In the genomic region with DNA sequence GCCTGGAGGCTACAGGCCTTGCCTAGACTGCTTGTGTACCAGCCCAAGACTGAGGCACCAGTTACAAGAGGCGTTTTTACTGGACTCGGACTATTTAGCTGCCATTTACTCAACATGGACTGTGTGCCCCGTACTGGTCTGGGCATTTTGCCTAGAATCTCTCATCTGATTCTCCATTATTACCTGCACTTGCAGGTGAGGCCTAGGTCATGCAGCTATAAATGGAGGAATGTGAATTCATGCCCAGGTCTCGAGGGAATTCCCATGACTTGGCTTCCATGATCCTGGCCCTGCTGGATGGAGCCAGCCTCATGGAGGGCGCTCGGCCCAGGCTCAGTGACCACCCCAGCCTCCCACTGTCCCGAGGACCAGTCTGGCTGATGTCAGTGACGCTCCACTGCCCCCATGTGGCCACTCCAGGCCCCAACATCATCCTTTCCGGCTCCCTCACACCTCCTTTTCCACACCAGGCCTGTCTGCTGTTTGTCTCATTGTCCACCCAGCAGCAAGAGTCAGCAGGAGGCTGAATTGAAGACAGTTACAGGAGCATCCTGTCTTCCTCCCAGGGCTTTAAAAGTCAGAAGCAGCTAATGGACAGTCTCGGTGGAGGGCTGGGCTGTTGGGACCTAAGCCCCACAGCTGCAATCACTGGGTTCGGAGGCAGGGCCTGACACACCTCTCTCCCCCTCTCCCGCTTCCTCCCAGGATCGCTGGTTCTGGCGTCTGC, we compare ENCODE assay signal across 1 cellular context.
TF ChIP-seq lines count a peak whose summit lies in the region.

No MANE protein-coding gene starts in this region.

TF ChIP-seq in HepG2, 621 proteins besides CTCF, POLR2A, EP300 and RAD21 (continued from another document and continues in another):
- TF ChIP-seq, protein P1, sequence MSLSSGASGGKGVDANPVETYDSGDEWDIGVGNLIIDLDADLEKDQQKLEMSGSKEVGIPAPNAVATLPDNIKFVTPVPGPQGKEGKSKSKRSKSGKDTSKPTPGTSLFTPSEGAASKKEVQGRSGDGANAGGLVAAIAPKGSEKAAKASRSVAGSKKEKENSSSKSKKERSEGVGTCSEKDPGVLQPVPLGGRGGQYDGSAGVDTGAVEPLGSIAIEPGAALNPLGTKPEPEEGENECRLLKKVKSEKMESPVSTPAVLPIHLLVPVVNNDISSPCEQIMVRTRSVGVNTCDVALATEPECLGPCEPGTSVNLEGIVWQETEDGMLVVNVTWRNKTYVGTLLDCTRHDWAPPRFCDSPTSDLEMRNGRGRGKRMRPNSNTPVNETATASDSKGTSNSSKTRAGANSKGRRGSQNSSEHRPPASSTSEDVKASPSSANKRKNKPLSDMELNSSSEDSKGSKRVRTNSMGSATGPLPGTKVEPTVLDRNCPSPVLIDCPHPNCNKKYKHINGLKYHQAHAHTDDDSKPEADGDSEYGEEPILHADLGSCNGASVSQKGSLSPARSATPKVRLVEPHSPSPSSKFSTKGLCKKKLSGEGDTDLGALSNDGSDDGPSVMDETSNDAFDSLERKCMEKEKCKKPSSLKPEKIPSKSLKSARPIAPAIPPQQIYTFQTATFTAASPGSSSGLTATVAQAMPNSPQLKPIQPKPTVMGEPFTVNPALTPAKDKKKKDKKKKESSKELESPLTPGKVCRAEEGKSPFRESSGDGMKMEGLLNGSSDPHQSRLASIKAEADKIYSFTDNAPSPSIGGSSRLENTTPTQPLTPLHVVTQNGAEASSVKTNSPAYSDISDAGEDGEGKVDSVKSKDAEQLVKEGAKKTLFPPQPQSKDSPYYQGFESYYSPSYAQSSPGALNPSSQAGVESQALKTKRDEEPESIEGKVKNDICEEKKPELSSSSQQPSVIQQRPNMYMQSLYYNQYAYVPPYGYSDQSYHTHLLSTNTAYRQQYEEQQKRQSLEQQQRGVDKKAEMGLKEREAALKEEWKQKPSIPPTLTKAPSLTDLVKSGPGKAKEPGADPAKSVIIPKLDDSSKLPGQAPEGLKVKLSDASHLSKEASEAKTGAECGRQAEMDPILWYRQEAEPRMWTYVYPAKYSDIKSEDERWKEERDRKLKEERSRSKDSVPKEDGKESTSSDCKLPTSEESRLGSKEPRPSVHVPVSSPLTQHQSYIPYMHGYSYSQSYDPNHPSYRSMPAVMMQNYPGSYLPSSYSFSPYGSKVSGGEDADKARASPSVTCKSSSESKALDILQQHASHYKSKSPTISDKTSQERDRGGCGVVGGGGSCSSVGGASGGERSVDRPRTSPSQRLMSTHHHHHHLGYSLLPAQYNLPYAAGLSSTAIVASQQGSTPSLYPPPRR (CRISPR knock-in tag; IDR thresholded peaks at IDR 0.05; ENCODE audit: borderline replicate concordance): peak; percentile 30; the same call in 1 of the 2 replicates
- TF ChIP-seq, protein P2, sequence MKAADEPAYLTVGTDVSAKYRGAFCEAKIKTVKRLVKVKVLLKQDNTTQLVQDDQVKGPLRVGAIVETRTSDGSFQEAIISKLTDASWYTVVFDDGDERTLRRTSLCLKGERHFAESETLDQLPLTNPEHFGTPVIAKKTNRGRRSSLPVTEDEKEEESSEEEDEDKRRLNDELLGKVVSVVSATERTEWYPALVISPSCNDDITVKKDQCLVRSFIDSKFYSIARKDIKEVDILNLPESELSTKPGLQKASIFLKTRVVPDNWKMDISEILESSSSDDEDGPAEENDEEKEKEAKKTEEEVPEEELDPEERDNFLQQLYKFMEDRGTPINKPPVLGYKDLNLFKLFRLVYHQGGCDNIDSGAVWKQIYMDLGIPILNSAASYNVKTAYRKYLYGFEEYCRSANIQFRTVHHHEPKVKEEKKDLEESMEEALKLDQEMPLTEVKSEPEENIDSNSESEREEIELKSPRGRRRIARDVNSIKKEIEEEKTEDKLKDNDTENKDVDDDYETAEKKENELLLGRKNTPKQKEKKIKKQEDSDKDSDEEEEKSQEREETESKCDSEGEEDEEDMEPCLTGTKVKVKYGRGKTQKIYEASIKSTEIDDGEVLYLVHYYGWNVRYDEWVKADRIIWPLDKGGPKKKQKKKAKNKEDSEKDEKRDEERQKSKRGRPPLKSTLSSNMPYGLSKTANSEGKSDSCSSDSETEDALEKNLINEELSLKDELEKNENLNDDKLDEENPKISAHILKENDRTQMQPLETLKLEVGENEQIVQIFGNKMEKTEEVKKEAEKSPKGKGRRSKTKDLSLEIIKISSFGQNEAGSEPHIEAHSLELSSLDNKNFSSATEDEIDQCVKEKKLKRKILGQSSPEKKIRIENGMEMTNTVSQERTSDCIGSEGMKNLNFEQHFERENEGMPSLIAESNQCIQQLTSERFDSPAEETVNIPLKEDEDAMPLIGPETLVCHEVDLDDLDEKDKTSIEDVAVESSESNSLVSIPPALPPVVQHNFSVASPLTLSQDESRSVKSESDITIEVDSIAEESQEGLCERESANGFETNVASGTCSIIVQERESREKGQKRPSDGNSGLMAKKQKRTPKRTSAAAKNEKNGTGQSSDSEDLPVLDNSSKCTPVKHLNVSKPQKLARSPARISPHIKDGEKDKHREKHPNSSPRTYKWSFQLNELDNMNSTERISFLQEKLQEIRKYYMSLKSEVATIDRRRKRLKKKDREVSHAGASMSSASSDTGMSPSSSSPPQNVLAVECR (CRISPR knock-in tag; IDR thresholded peaks at IDR 0.05; ENCODE audit: borderline replicate concordance): peak; percentile 58; the same call in 1 of the 2 replicates
- TF ChIP-seq, protein P3, sequence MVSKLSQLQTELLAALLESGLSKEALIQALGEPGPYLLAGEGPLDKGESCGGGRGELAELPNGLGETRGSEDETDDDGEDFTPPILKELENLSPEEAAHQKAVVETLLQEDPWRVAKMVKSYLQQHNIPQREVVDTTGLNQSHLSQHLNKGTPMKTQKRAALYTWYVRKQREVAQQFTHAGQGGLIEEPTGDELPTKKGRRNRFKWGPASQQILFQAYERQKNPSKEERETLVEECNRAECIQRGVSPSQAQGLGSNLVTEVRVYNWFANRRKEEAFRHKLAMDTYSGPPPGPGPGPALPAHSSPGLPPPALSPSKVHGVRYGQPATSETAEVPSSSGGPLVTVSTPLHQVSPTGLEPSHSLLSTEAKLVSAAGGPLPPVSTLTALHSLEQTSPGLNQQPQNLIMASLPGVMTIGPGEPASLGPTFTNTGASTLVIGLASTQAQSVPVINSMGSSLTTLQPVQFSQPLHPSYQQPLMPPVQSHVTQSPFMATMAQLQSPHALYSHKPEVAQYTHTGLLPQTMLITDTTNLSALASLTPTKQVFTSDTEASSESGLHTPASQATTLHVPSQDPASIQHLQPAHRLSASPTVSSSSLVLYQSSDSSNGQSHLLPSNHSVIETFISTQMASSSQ (IDR thresholded peaks at IDR 0.05; ENCODE audit: low read depth): no peak
- TF ChIP-seq, protein P3 (CRISPR knock-in tag; IDR thresholded peaks at IDR 0.05; ENCODE audit: borderline replicate concordance): no peak; the same call in 1 of the 2 replicates
- TF ChIP-seq, protein P4, sequence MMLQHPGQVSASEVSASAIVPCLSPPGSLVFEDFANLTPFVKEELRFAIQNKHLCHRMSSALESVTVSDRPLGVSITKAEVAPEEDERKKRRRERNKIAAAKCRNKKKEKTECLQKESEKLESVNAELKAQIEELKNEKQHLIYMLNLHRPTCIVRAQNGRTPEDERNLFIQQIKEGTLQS (CRISPR knock-in tag; IDR thresholded peaks at IDR 0.05): peak; percentile 16; the same call in 1 of the 2 replicates
- TF ChIP-seq, protein P5, sequence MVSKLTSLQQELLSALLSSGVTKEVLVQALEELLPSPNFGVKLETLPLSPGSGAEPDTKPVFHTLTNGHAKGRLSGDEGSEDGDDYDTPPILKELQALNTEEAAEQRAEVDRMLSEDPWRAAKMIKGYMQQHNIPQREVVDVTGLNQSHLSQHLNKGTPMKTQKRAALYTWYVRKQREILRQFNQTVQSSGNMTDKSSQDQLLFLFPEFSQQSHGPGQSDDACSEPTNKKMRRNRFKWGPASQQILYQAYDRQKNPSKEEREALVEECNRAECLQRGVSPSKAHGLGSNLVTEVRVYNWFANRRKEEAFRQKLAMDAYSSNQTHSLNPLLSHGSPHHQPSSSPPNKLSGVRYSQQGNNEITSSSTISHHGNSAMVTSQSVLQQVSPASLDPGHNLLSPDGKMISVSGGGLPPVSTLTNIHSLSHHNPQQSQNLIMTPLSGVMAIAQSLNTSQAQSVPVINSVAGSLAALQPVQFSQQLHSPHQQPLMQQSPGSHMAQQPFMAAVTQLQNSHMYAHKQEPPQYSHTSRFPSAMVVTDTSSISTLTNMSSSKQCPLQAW (CRISPR knock-in tag; IDR thresholded peaks at IDR 0.05): peak; percentile 88
- TF ChIP-seq, protein P6, sequence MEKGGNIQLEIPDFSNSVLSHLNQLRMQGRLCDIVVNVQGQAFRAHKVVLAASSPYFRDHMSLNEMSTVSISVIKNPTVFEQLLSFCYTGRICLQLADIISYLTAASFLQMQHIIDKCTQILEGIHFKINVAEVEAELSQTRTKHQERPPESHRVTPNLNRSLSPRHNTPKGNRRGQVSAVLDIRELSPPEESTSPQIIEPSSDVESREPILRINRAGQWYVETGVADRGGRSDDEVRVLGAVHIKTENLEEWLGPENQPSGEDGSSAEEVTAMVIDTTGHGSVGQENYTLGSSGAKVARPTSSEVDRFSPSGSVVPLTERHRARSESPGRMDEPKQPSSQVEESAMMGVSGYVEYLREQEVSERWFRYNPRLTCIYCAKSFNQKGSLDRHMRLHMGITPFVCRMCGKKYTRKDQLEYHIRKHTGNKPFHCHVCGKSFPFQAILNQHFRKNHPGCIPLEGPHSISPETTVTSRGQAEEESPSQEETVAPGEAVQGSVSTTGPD (CRISPR knock-in tag; IDR thresholded peaks at IDR 0.05): no peak
- TF ChIP-seq SATB2 (CRISPR knock-in tag; IDR thresholded peaks at IDR 0.05) (no peak), ARNT2 (CRISPR knock-in tag; IDR thresholded peaks at IDR 0.05; ENCODE audit: low read depth) (no peak), CBX5 (CRISPR knock-in tag; IDR thresholded peaks at IDR 0.05; ENCODE audit: borderline replicate concordance) (peak; percentile 59; the same call in 1 of the 2 replicates), CCAR2 (optimal IDR thresholded peaks at IDR 0.05; ENCODE audit: low read depth, low read length) (peak; percentile 57), ZSCAN21 (CRISPR knock-in tag; IDR thresholded peaks at IDR 0.05; ENCODE audit: borderline replicate concordance) (peak; percentile 67; the same call in 1 of the 2 replicates), ZNF75D (CRISPR knock-in tag; IDR thresholded peaks at IDR 0.05; ENCODE audit: borderline replicate concordance) (0 out of 2 replicates have a peak, but pooled peaks have one; percentile 25), MIER3 (CRISPR knock-in tag; IDR thresholded peaks at IDR 0.05; ENCODE audit: borderline replicate concordance) (0 out of 2 replicates have a peak, but pooled peaks have one; percentile 40), FOSL1 (CRISPR knock-in tag; IDR thresholded peaks at IDR 0.05; ENCODE audit: borderline replicate concordance) (no peak), FOXA1 (IDR thresholded peaks at IDR 0.05) (no peak), FOXA1 (CRISPR knock-in tag; IDR thresholded peaks at IDR 0.05) (no peak), NR2F6 (IDR thresholded peaks at IDR 0.05) (no peak), NR2F6 (CRISPR knock-in tag; IDR thresholded peaks at IDR 0.05) (no peak; the same call in 1 of the 2 replicates), PHB2 (IDR thresholded peaks at IDR 0.05; ENCODE audit: partially characterized antibody) (no peak), ZNF441 (CRISPR knock-in tag; IDR thresholded peaks at IDR 0.05; ENCODE audit: borderline replicate concordance) (0 out of 2 replicates have a peak, but pooled peaks have one; percentile 30)
- TF ChIP-seq, protein P7, sequence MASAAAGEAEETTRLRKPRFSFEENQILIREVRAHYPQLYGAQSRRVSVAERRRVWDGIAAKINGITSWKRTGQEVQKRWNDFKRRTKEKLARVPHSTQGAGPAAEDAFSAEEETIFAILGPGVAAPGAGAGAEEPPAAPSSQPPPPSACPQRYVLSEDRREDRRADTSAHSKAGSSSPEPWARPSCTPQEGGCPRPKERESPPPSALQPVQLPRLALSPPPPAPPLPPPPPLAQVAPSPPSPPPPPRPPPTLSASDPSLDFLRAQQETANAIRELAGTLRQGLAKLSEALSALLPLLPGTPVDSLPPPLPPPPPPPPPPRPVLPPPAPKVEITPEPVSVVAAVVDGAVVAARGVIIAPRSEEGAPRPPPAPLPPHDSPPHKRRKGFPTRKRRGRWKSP (CRISPR knock-in tag; IDR thresholded peaks at IDR 0.05): no peak; the same call in 1 of the 2 replicates
- TF ChIP-seq, protein P8, sequence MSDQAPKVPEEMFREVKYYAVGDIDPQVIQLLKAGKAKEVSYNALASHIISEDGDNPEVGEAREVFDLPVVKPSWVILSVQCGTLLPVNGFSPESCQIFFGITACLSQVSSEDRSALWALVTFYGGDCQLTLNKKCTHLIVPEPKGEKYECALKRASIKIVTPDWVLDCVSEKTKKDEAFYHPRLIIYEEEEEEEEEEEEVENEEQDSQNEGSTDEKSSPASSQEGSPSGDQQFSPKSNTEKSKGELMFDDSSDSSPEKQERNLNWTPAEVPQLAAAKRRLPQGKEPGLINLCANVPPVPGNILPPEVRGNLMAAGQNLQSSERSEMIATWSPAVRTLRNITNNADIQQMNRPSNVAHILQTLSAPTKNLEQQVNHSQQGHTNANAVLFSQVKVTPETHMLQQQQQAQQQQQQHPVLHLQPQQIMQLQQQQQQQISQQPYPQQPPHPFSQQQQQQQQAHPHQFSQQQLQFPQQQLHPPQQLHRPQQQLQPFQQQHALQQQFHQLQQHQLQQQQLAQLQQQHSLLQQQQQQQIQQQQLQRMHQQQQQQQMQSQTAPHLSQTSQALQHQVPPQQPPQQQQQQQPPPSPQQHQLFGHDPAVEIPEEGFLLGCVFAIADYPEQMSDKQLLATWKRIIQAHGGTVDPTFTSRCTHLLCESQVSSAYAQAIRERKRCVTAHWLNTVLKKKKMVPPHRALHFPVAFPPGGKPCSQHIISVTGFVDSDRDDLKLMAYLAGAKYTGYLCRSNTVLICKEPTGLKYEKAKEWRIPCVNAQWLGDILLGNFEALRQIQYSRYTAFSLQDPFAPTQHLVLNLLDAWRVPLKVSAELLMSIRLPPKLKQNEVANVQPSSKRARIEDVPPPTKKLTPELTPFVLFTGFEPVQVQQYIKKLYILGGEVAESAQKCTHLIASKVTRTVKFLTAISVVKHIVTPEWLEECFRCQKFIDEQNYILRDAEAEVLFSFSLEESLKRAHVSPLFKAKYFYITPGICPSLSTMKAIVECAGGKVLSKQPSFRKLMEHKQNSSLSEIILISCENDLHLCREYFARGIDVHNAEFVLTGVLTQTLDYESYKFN (CRISPR knock-in tag; conservative IDR thresholded peaks at IDR 0.05): peak; percentile 32
